ENCODE assay signal across 8 cellular contexts in genomic region chr18:2657788-2658458, GRCh38. TPM values are rescaled to one million over a fixed set of nuclear protein-coding genes. Genes with fewer than 3 reads are reported as not detected.
DNase-seq lines count a peak whose midpoint lies in the region; ATAC-seq and TF ChIP-seq lines count a peak whose summit lies in the region.

No MANE protein-coding gene starts in this region.

- no peaks in the 10 kb centered on the region for H3K9me2 ChIP-seq in SU-DHL-6 (replicated peaks; ENCODE audit: insufficient read depth, low read length)

- H3K23me2 ChIP-seq in H9 (ENCODE audit: insufficient read length, low read depth, low read length, poor library complexity, severe bottlenecking) = peaks cover 11% of the 10 kb centered on the region

- H3K4me3 Mint-ChIP-seq in H9 = peak overlapping the region; percentile 60 to 92

- no peak overlapping the region for H2BK5ac ChIP-seq in H9 (ENCODE audit: insufficient read length, low read length)

- H2BK12ac ChIP-seq in H9 (ENCODE audit: insufficient read length, low read depth, low read length) = no peak overlapping the region

- H2BK15ac ChIP-seq in H9 (ENCODE audit: low read depth, low read length) = no peak overlapping the region

- H3K27me3 Mint-ChIP-seq in H9 (ENCODE audit: low read depth) = peaks cover 19% of the 10 kb centered on the region

- H3K9me3 ChIP-seq in H9 (ENCODE audit: control insufficient read depth, low read depth, low read length) (no peaks in the 10 kb centered on the region), SU-DHL-6 (ENCODE audit: insufficient read depth, low read length) (no peaks in the 10 kb centered on the region)

- no peak overlapping the region for H4K8ac ChIP-seq in H9 (replicated peaks; ENCODE audit: insufficient read length, low read depth, low read length)

- TF ChIP-seq CTCF in H9 (conservative IDR thresholded peaks at IDR 0.05) (no peak), SU-DHL-6 (IDR thresholded peaks at IDR 0.05; ENCODE audit: insufficient read depth, low read length, poor library complexity, severe bottlenecking) (no peak)

- H3K9ac ChIP-seq in H9 (ENCODE audit: extremely low read depth, insufficient read length, low read length) = no peak overlapping the region
- peak overlapping the region; percentile 95 for H3K9ac ChIP-seq in SU-DHL-6 (ENCODE audit: low read length)

- H2BK20ac ChIP-seq in H9 (ENCODE audit: low read depth, low read length, poor library complexity, severe bottlenecking) = no peak overlapping the region

- H4K5ac ChIP-seq in H9 (ENCODE audit: insufficient read length, low read depth, low read length) = no peak overlapping the region

- H3K4ac ChIP-seq in H9 (ENCODE audit: low read depth, low read length) = no peak overlapping the region

- no peak overlapping the region for H3K18ac ChIP-seq in H9 (ENCODE audit: insufficient read length, low read depth, low read length)

- H2BK120ac ChIP-seq in H9 (ENCODE audit: low read depth, low read length, poor library complexity, severe bottlenecking) = no peak overlapping the region

- DNase-seq in AG20443 (ENCODE audit: low spot score) = peak; percentile 39
- DNase-seq in H9 = no peak
- DNase-seq in fibroblast of peridontal ligament (ENCODE audit: extremely low read depth) = peak; percentile 91
- peak; percentile 64 for DNase-seq in pulmonary artery endothelial cell (ENCODE audit: low read depth, low spot score)
- DNase-seq in NCI-H1930 (lab: John Stamatoyannopoulos, UW) = no peak

- H3K36me3 ChIP-seq in SU-DHL-6 (ENCODE audit: low read length) = no peaks in the 10 kb centered on the region

- H3K79me2 ChIP-seq in H9 (ENCODE audit: insufficient read depth, low read length) (peaks cover 10% of the 10 kb centered on the region; the same call in 1 of the 2 replicates), SU-DHL-6 (ENCODE audit: insufficient read depth, low read length) (peaks cover 68% of the 10 kb centered on the region)

- no peak overlapping the region for H4K91ac ChIP-seq in H9 (ENCODE audit: insufficient read length, low read depth, low read length)

- H3K27ac ChIP-seq in H9 (ENCODE audit: insufficient read length, low read depth, low read length) (no peak overlapping the region), SU-DHL-6 (ENCODE audit: low read depth, low read length) (peak overlapping the region; percentile 42)

- H4K20me1 ChIP-seq in H9 (ENCODE audit: control insufficient read depth, insufficient read depth, insufficient read length) (no peaks in the 10 kb centered on the region), SU-DHL-6 (ENCODE audit: low read depth, low read length) (peaks cover 16% of the 10 kb centered on the region)

- H2AK5ac ChIP-seq in H9 (ENCODE audit: insufficient read length, low read length) = no peak overlapping the region

- peaks cover 5 to 8% (median 8%) of the 10 kb centered on the region in 3 experiments for H3K36me3 Mint-ChIP-seq in H9 (ENCODE audit: insufficient read depth in 1 of 3, low read depth in 3 of 3)

- no peak overlapping the region for H3K14ac ChIP-seq in H9 (ENCODE audit: insufficient read depth, low read length)

- no peak overlapping the region for H3T11ph ChIP-seq in H9 (ENCODE audit: low read length)

- peak overlapping the region; percentile 79 for H3K4me3 ChIP-seq in SU-DHL-6 (ENCODE audit: insufficient read depth, low read length, poor library complexity, severe bottlenecking)

- H2AFZ ChIP-seq in H9 (ENCODE audit: low read length) (no peak overlapping the region), SU-DHL-6 (ENCODE audit: low read depth, low read length, severe bottlenecking) (no peak overlapping the region)

- H3K4me2 ChIP-seq in H9 (ENCODE audit: insufficient read depth, insufficient read length, low read length) = no peak overlapping the region
- peak overlapping the region; percentile 90 for H3K4me2 ChIP-seq in SU-DHL-6 (ENCODE audit: low read depth, low read length, poor library complexity, severe bottlenecking)

- H3K4me1 ChIP-seq in H9 (ENCODE audit: insufficient read depth, low read length) = peaks cover 2% of the 10 kb centered on the region; the same call in 1 of the 2 replicates

- peaks cover 12% of the 10 kb centered on the region; the same call in 1 of the 2 replicates for H3F3A ChIP-seq in SU-DHL-6 (ENCODE audit: insufficient read depth)

- H3K79me1 ChIP-seq in H9 (ENCODE audit: insufficient read depth, low read depth, low read length, poor library complexity, severe bottlenecking) = no peaks in the 10 kb centered on the region

- H3K27me3 ChIP-seq in H9 (ENCODE audit: insufficient read depth, low read length) = peaks cover 8% of the 10 kb centered on the region; the same call in 1 of the 2 replicates
- no peaks in the 10 kb centered on the region for H3K27me3 ChIP-seq in SU-DHL-6 (ENCODE audit: low read length)

- H3K4me1 Mint-ChIP-seq in H9 = peaks cover 27 to 29% of the 10 kb centered on the region in 2 experiments

- H3K9me3 Mint-ChIP-seq in H9 = peaks cover 0 to 3% of the 10 kb centered on the region in 2 experiments; a peak in 2 of 5 replicates

- no peak for ATAC-seq in HG02798 (IDR thresholded peaks at IDR 0.05; ENCODE audit: poor library complexity, unreplicated experiment)
- ATAC-seq in HG03196 (IDR thresholded peaks at IDR 0.05; ENCODE audit: unreplicated experiment) = no peak

- WGBS in H9 (ENCODE audit: extremely low coverage, insufficient read length, low lambda C conversion rate) = no CpG with 5 or more reads among the region's 12 CpGs

- no peak overlapping the region for H3K23ac ChIP-seq in H9 (ENCODE audit: insufficient read length, low read depth, low read length)

- H3K27ac Mint-ChIP-seq in H9 = no peak overlapping the region

- H3K56ac ChIP-seq in H9 (ENCODE audit: insufficient read length, low read depth, low read length) = no peak overlapping the region

RNA-seq across cellular contexts. Expression of gene SMCHD1, which starts 2.4 kb away (rescaled TPM):
- total RNA-seq in H9 (2021) (45.1 and 53.5 TPM in 2 replicates), pulmonary artery endothelial cell (58.1 and 67.8 TPM in 2 replicates)

Comparison
In these comparisons a context has a peak if more than half of its experiments do, and no peak if none do; other contexts are left out.
1. DNase-seq: peak in AG20443 (single experiment), fibroblast of peridontal ligament (single experiment) and pulmonary artery endothelial cell (single experiment); none in H9 (single experiment) and NCI-H1930 (0 of 2).